In the genomic region with DNA sequence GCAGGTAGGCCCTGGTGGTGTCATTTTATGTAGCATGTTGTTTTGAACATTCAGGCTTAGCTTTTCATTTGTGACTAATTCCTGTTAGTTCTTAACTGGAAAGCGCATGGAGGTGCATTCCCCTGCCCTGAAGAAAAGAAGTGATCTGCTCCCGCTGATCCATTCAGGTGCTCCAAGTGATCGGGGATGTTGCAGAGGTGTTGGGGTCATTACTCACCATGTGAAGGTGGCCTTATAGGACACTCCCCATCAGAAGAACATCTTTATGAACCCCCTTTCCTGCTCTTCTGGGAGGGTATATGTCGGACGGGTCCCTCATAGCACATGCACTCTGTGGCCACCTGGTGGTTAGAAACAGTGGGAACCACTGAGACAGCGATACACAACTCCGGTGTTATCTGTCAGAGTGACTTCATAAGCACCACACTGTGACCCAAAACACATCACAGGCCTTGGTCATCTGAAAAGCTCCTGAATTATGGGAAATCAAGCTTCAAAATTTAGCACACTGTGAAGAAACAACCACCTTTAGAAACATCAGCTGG, we compare ENCODE assay signal across 8 cellular contexts.
DNase-seq lines count a peak whose midpoint lies in the region; ATAC-seq and TF ChIP-seq lines count a peak whose summit lies in the region.
"Not testable (repeated sequence)": the region's sequence is repeated elsewhere in the genome, so short reads cannot be mapped to it uniquely, and the experiment has no call there.

No MANE protein-coding gene starts in this region.

- H3K4me1 ChIP-seq in CD8-positive, alpha-beta T cell (ENCODE audit: insufficient read depth, low read length), result peaks cover 22% of the 10 kb centered on the region
- not testable (repeated sequence) for H3K4me1 ChIP-seq in neural progenitor cell, thyroid gland

- H3K79me2 ChIP-seq in neural progenitor cell (ENCODE audit: low read depth), result not testable (repeated sequence)

- not testable (repeated sequence) for H3K36me3 ChIP-seq in CD8-positive, alpha-beta T cell (ENCODE audit: insufficient read depth, low read length); neural progenitor cell; thyroid gland

- not testable (repeated sequence) for H3K27me3 ChIP-seq in CD8-positive, alpha-beta T cell (ENCODE audit: insufficient read depth, low read length); neural progenitor cell; thyroid gland

- not testable (repeated sequence) for H3K4me3 ChIP-seq in CD8-positive, alpha-beta T cell (ENCODE audit: low read depth, low read length); choroid plexus epithelial cell (ENCODE audit: low read depth, low read length); neural progenitor cell; thyroid gland (replicated peaks in 1 of 3)

- H4K20me1 ChIP-seq in neural progenitor cell (ENCODE audit: low read depth), result not testable (repeated sequence)

- ATAC-seq in CD8-positive, alpha-beta T cell, result peak; percentile 61
- ATAC-seq in activated T-cell treated with anti-CD3 and anti-CD28 coated beads, Interleukin-2, amount 50 U/mL, for 72 hours (replicated peaks in 1 of 2), result peak; percentile 77 to 82
- peak; percentile 72 for ATAC-seq in left ventricle myocardium superior

- H3K9me3 Mint-ChIP-seq in CD8-positive, alpha-beta T cell; activated T-cell treated with anti-CD3 and anti-CD28 coated beads, Interleukin-2, amount 50 U/mL, for 72 hours; neural progenitor cell: not testable (repeated sequence)

- H3K9me3 ChIP-seq in CD8-positive, alpha-beta T cell (ENCODE audit: low read length); neural progenitor cell (ENCODE audit: low read depth); thyroid gland: not testable (repeated sequence)

- peak overlapping the region; percentile 23 for H3K27ac ChIP-seq in CD8-positive, alpha-beta T cell (ENCODE audit: low read depth, low read length)
- H3K27ac ChIP-seq in neural progenitor cell, thyroid gland: not testable (repeated sequence)

- H3K4me3 Mint-ChIP-seq in CD8-positive, alpha-beta T cell, result peak overlapping the region; percentile 56
- peak overlapping the region; percentile 52 to 68 for H3K4me3 Mint-ChIP-seq in activated T-cell treated with anti-CD3 and anti-CD28 coated beads, Interleukin-2, amount 50 U/mL, for 72 hours
- H3K4me3 Mint-ChIP-seq in neural progenitor cell, result not testable (repeated sequence)

- peak in 4 of 7 experiments; percentile 10 to 59 (median 32) for DNase-seq in CD8-positive, alpha-beta T cell
- DNase-seq in KBM-7, result peak; percentile 16
- peak; percentile 26 for DNase-seq in SK-MEL-5 (ENCODE audit: low read depth, low spot score)
- peak; percentile 40 to 42 for DNase-seq in activated T-cell treated with anti-CD3 and anti-CD28 coated beads, Interleukin-2, amount 50 U/mL, for 72 hours
- DNase-seq in choroid plexus epithelial cell (ENCODE audit: low read depth), result peak; percentile 16
- DNase-seq in left ventricle myocardium superior, result not testable (repeated sequence)
- DNase-seq in neural progenitor cell (ENCODE audit: low spot score), result peak; percentile 4
- peak in 1 of 2 donors; percentile 9 for DNase-seq in thyroid gland

- H3K4me2 ChIP-seq in neural progenitor cell, result not testable (repeated sequence)

- CTCF ChIA-PET in CD8-positive, alpha-beta T cell (lab: Charles Lee), result not testable (repeated sequence)

- not testable (repeated sequence) for H3F3A ChIP-seq in neural progenitor cell (ENCODE audit: low read depth)

- H3K36me3 Mint-ChIP-seq in CD8-positive, alpha-beta T cell; activated T-cell treated with anti-CD3 and anti-CD28 coated beads, Interleukin-2, amount 50 U/mL, for 72 hours (ENCODE audit: insufficient read depth in 2 of 2); neural progenitor cell: not testable (repeated sequence)

- H3K9ac ChIP-seq in neural progenitor cell, result not testable (repeated sequence)

- not testable (repeated sequence) for H3K27me3 Mint-ChIP-seq in CD8-positive, alpha-beta T cell (ENCODE audit: low read depth); activated T-cell treated with anti-CD3 and anti-CD28 coated beads, Interleukin-2, amount 50 U/mL, for 72 hours (ENCODE audit: low read depth); neural progenitor cell (ENCODE audit: insufficient read depth, low read depth)

- peak overlapping the region; percentile 89 for H3K27ac Mint-ChIP-seq in CD8-positive, alpha-beta T cell
- peak overlapping the region; percentile 86 for H3K27ac Mint-ChIP-seq in activated T-cell treated with anti-CD3 and anti-CD28 coated beads, Interleukin-2, amount 50 U/mL, for 72 hours
- H3K27ac Mint-ChIP-seq in neural progenitor cell, result not testable (repeated sequence)

- peak; percentile 48 for TF ChIP-seq CTCF in CD8-positive, alpha-beta T cell (IDR thresholded peaks at IDR 0.05)
- TF ChIP-seq CTCF in choroid plexus epithelial cell (conservative IDR thresholded peaks at IDR 0.05; ENCODE audit: low read depth, low read length) (peak; percentile 45), neural progenitor cell (IDR thresholded peaks at IDR 0.05) (peak; percentile 54), thyroid gland (IDR thresholded peaks at IDR 0.05) (peak in 5 of 6 experiments; percentile 20 to 56 (median 46))

- TF ChIP-seq POLR2A in thyroid gland (IDR thresholded peaks at IDR 0.05), result not testable (repeated sequence)

- intact Hi-C loops in CD8-positive, alpha-beta T cell (cut with DNase I, micrococcal nuclease); left ventricle myocardium superior (cut with micrococcal nuclease); thyroid gland (cut with DNase I): not testable (repeated sequence)

- H3K4me1 Mint-ChIP-seq in CD8-positive, alpha-beta T cell (ENCODE audit: low read depth), result peaks cover 29% of the 10 kb centered on the region
- peaks cover 31% of the 10 kb centered on the region for H3K4me1 Mint-ChIP-seq in activated T-cell treated with anti-CD3 and anti-CD28 coated beads, Interleukin-2, amount 50 U/mL, for 72 hours (ENCODE audit: low read depth)
- not testable (repeated sequence) for H3K4me1 Mint-ChIP-seq in neural progenitor cell

- 23 to 25% methylated on average over 5 to 7 of the region's 7 CpGs for WGBS in thyroid gland, 2 donors

- in situ Hi-C loops in KBM-7 (cut with MboI; ENCODE audit: low pct_unique_long_range_greater_than_20kb, low sequenced_read_pairs); SK-MEL-5 (cut with HindIII; ENCODE audit: low pct_unique_long_range_greater_than_20kb, low sequenced_read_pairs): not testable (repeated sequence)

- POLR2A ChIA-PET in CD8-positive, alpha-beta T cell (lab: Charles Lee), result not testable (repeated sequence)

- H2AFZ ChIP-seq in neural progenitor cell (replicated peaks), result peak overlapping the region; percentile 34
